Comparison of ENCODE assay signal across 8 cellular contexts in the genomic region with DNA sequence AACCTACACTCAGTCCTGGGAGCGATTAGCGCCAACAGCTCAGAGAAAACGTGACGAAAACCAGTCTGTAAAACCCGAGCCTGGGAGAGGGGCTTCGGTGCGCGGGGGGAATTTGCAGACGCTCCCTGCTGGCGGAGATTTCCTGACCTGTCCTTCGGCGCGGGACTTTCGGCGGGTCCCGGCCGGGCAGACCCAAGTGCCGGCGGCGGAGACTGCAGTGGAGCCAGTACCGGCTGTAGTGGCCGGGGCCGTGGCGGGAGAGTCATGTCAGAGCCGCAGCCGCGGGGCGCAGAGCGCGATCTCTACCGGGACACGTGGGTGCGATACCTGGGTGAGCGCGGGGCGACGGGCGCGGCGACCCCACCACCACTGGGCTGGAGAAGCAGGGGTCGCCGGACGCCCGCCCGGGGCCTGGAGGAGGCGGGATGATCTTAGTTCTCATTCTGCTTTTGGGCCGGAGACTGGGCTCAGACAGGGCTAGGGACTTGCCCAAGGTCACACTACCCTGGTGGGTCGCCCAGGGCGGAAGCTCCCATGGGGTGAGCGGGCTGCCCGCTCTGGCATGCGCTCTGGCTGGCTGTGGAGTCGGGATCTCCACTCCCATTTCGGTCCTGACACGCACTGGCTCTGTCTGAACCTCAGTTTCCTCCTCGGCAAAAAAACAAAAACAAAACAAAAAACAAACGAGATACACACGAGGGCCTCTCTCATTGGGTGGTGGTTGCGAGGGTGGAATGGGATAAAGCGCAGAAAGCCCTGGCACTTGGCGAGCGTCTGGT. TPM values are rescaled to one million over a fixed set of nuclear protein-coding genes. Genes with fewer than 3 reads are reported as not detected.
A peak's percentile ranks its signal among the peaks of the same experiment; 100 is the strongest.
DNase-seq lines count a peak whose midpoint lies in the region; ATAC-seq, FAIRE-seq and TF ChIP-seq lines count a peak whose summit lies in the region.

A gene with protein sequence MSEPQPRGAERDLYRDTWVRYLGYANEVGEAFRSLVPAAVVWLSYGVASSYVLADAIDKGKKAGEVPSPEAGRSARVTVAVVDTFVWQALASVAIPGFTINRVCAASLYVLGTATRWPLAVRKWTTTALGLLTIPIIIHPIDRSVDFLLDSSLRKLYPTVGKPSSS (plus strand): TSS at position 153 of the 779 bp plus-strand sequence. CDS start 112 bp downstream, at position 265.

- peak within 1 kb of the TSS; percentile 99 for H3K4me2 ChIP-seq in GM12878 (ENCODE audit: control insufficient read depth, insufficient read depth)

- ATAC-seq in T-helper 17 cell (peak; percentile 19), GM12878 (peak; percentile 37), sciatic nerve (no peak), GM18909 (IDR thresholded peaks at IDR 0.05; ENCODE audit: poor library complexity, unreplicated experiment) (no peak)

- peaks cover 2% of the 10 kb centered on the region for H3K36me3 Mint-ChIP-seq in T-helper 17 cell (ENCODE audit: low read depth)

- H3K9ac ChIP-seq in ES-I3 (ENCODE audit: low read depth, low read length) (peak within 1 kb of the TSS; percentile 57), GM12878 (ENCODE audit: control insufficient read depth, insufficient read depth, low read length) (peak within 1 kb of the TSS; percentile 85)

- peaks cover 45% of the 10 kb centered on the region for H3K79me2 ChIP-seq in GM12878 (ENCODE audit: control insufficient read depth, insufficient read depth, low read length)

- TF ChIP-seq EP300 in GM12878 (IDR thresholded peaks at IDR 0.05; ENCODE audit: borderline replicate concordance in 1 of 2, control insufficient read depth in 1 of 2, low read depth in 2 of 2, low read length in 2 of 2) = no peak

- H3K27me3 Mint-ChIP-seq in T-helper 17 cell = no peaks in the 10 kb centered on the region

- H3K4me1 Mint-ChIP-seq in T-helper 17 cell = peaks cover 44% of the 10 kb centered on the region

- TF ChIP-seq RAD21 in GM12878 (IDR thresholded peaks at IDR 0.05; ENCODE audit: insufficient read depth, low read depth, low read length) = no peak

- TSS peak; percentile 59 for BruUV-seq in GM12878 (replicated peaks; lab: Mats Ljungman, UMichigan)

- no peaks in the 10 kb centered on the region for H4K20me1 ChIP-seq in GM12878 (ENCODE audit: control insufficient read depth, insufficient read depth)

- SMC1A ChIA-PET in GM12878 (lab: Charles Lee; ENCODE audit: uncharacterized antibody, unreplicated experiment) = interaction anchor here (0.9 to 6.0 kb wide), 7 partner anchors 8 to 138 kb away, joined by 4 to 69 read pairs (median 8); no protein-coding TSS in a partner anchor

- TF ChIP-seq POLR2A in GM12878 (IDR thresholded peaks at IDR 0.05; ENCODE audit: low read depth, low read length) = peak; percentile 72

- no peak for FAIRE-seq in GM12878 (lab: Jason Lieb, UNC)

- H3K4me1 ChIP-seq in ES-I3 (ENCODE audit: insufficient read depth, low read length) (peaks cover 13% of the 10 kb centered on the region), GM12878 (ENCODE audit: control insufficient read depth, insufficient read depth, low read length) (peaks cover 22% of the 10 kb centered on the region), iPS DF 6.9 (ENCODE audit: control insufficient read depth, insufficient read depth, low read length) (peaks cover 5% of the 10 kb centered on the region; the same call in 1 of the 2 replicates)

- CTCF ChIA-PET in GM12878 (lab: Yijun Ruan, JAX) = interaction anchor here (0.7 to 7.5 kb wide), 19 partner anchors 8 to 318 kb away, joined by 3 to 172 read pairs (median 4); partner anchors contain the start of genes CASTOR1 and SEC14L2

- peak within 1 kb of the TSS; percentile 67 for H2AFZ ChIP-seq in GM12878 (ENCODE audit: control insufficient read depth, low read depth, low read length)

- H3K9me3 ChIP-seq in ES-I3 (ENCODE audit: control insufficient read depth, insufficient read depth, low read length) = no peaks in the 10 kb centered on the region
- no peaks in the 10 kb centered on the region for H3K9me3 ChIP-seq in MG63
- H3K9me3 ChIP-seq in T-helper 17 cell (ENCODE audit: control insufficient read depth, low read length, poor library complexity, severe bottlenecking) = no peaks in the 10 kb centered on the region
- no peaks in the 10 kb centered on the region; the same call in 2 of the 3 replicates for H3K9me3 ChIP-seq in GM12878 (replicated peaks; ENCODE audit: control insufficient read depth, insufficient read depth, low read length)
- H3K9me3 ChIP-seq in iPS DF 6.9 (ENCODE audit: control insufficient read depth, insufficient read depth, low read length) = no peaks in the 10 kb centered on the region

- 1% methylated on average over 54 of the region's 62 CpGs for WGBS in GM12878 (ENCODE audit: insufficient coverage, insufficient replicate concordance, low lambda C conversion rate, missing lambda C conversion rate)
- WGBS in iPS DF 6.9 (ENCODE audit: insufficient coverage, insufficient read length) = no CpG with 5 or more reads among the region's 62 CpGs

- 0 out of 6 replicates have a peak, but pooled peaks of 1 of the 3 experiments have one; percentile 1 for TF ChIP-seq CTCF in GM12878 (IDR thresholded peaks at IDR 0.05 in 2 of 3, conservative IDR thresholded peaks at IDR 0.05 in 1 of 3; ENCODE audit: control insufficient read depth in 2 of 3, extremely low read depth in 1 of 3, insufficient read depth in 1 of 3, low read depth in 3 of 3, low read length in 3 of 3)

- H3K27me3 ChIP-seq in MG63 = no peaks in the 10 kb centered on the region
- H3K27me3 ChIP-seq in GM12878 (replicated peaks in 1 of 2; ENCODE audit: control insufficient read depth in 2 of 2, insufficient read depth in 2 of 2, low read length in 1 of 2) = no peaks in the 10 kb centered on the region
- H3K27me3 ChIP-seq in iPS DF 6.9 (ENCODE audit: control insufficient read depth, insufficient read depth, low read length) = no peaks in the 10 kb centered on the region

- peak within 1 kb of the TSS; percentile 97 for H3K27ac Mint-ChIP-seq in T-helper 17 cell

- in situ Hi-C loops in GM12878 (cut with MboI) = no loop called here

- H3K27ac ChIP-seq in GM12878 (ENCODE audit: control insufficient read depth, insufficient read depth) = peak within 1 kb of the TSS; percentile 82
- H3K27ac ChIP-seq in iPS DF 6.9 (ENCODE audit: low read length) = no peak within 1 kb of the TSS

- POLR2A ChIA-PET in GM12878 (lab: Charles Lee) = interaction anchor here (0.5 to 6.4 kb wide), 10 partner anchors 9 to 1334 kb away, joined by 3 to 60 read pairs (median 7); partner anchors contain the start of genes SEC14L2 and TBC1D10A

- H3K4me3 ChIP-seq in MG63 (peak within 1 kb of the TSS; percentile 60), GM12878 (peak within 1 kb of the TSS; percentile 65), iPS DF 6.9 (ENCODE audit: low read length) (peak within 1 kb of the TSS; percentile 84)

- H3K36me3 ChIP-seq in ES-I3 (ENCODE audit: insufficient read depth, low read length) (no peaks in the 10 kb centered on the region), MG63 (peaks cover 19% of the 10 kb centered on the region), GM12878 (ENCODE audit: control insufficient read depth in 2 of 2, insufficient read depth in 2 of 2, low read length in 1 of 2) (peaks cover 3 to 14% of the 10 kb centered on the region in 2 experiments; a peak in 2 of 4 replicates), iPS DF 6.9 (ENCODE audit: control insufficient read depth, insufficient read depth, low read length) (peaks cover 7% of the 10 kb centered on the region; the same call in 1 of the 2 replicates)

- DNase-seq in MG63 (peak; percentile 72), T-helper 17 cell (peak; percentile 39 to 45 (median 45)), GM12878 (ENCODE audit: low read depth, low spot score) (no peak), iPS DF 6.9 (ENCODE audit: low read depth, low spot score) (no peak), sciatic nerve (ENCODE audit: low spot score) (peak; percentile 74), epidermal melanocyte (ENCODE audit: insufficient read length, low spot score) (no peak)

- peak within 1 kb of the TSS; percentile 95 for H3K4me3 Mint-ChIP-seq in T-helper 17 cell

- RAD21 ChIA-PET in GM12878 (lab: Charles Lee; ENCODE audit: unreplicated experiment) = interaction anchor here (2.9 to 7.3 kb wide), 4 partner anchors 19 to 137 kb away, joined by 13 to 137 read pairs (median 38); partner anchors contain the start of genes CASTOR1, RNF215, SEC14L2 and TBC1D10A

- intact Hi-C loops in GM12878 (cut with micrococcal nuclease; ENCODE audit: unreplicated experiment) (loop anchor here (2.0 kb wide), 1 partner anchor 137 kb away; the partner anchor contains the start of gene CASTOR1), sciatic nerve (cut with DNase I) (no loop called here)

TF ChIP-seq in GM12878, 131 proteins besides CTCF, POLR2A, EP300 and RAD21 (continues in another document):
- TF ChIP-seq YY1 (IDR thresholded peaks at IDR 0.05; ENCODE audit: low read depth, low read length) (peak; percentile 44; the same call in 1 of the 2 replicates), CBX5 (IDR thresholded peaks at IDR 0.05; ENCODE audit: low read depth) (no peak), ZNF217 (IDR thresholded peaks at IDR 0.05) (no peak), POLR2AphosphoS2 (IDR thresholded peaks at IDR 0.05; ENCODE audit: low read depth, low read length) (no peak)

RNA-seq across cellular contexts. Expression of the gene that starts here (rescaled TPM):
- 25.3 and 35.5 TPM in 2 replicates for total RNA-seq in MG63 (2014; rRNA removed; shearing (Covaris generic); ENCODE audit: low replicate concordance)
- total RNA-seq in T-helper 17 cell = 10 to 100 TPM; 54.3 to 69.4 TPM
- total RNA-seq in GM12878 (2013; cell fraction: nucleolus; rRNA removed) = 28.0 and 30.4 TPM in 2 replicates
- 68.0 and 85.5 TPM in 2 replicates for total RNA-seq in GM12878 (2014; rRNA removed)
- 42.5 and 44.8 TPM in 2 replicates for total RNA-seq in GM12878 (2014; rRNA removed; fragmentation: Illumina TruSeq; extraction: Trizol)
- total RNA-seq in GM12878 (2021) = 54.9 and 59.0 TPM in 2 replicates
- polyA plus RNA-seq in GM12878 (2011; ENCODE audit: low read depth) = 23.2 TPM
- polyA plus RNA-seq in GM12878 (2011; rRNA removed) = 34.9 and 64.6 TPM in 2 replicates
- polyA plus RNA-seq in GM12878 (2011; cell fraction: cytosol; rRNA removed) = 112 and 150 TPM in 2 replicates
- 82.2 and 105 TPM in 2 replicates for polyA plus RNA-seq in GM12878 (2011; cell fraction: nucleus; rRNA removed)
- polyA plus RNA-seq in GM12878 (2012) = 54.1 and 72.4 TPM in 2 replicates
- polyA plus RNA-seq in GM12878 (2014; fragmentation: Illumina TruSeq; extraction: Trizol) = 23.1 and 30.2 TPM in 2 replicates
- polyA plus RNA-seq in GM12878 (2014; fragmentation: Nextera tagmentation; extraction: Ambion mirVana) = 10 to 100 TPM; 20.5 to 46.6 TPM
- polyA plus RNA-seq in GM12878 (2014; rRNA removed) = 65.8 and 70.7 TPM in 2 replicates
- 100 to 1,000 TPM; 118 to 133 TPM for polyA plus RNA-seq in GM12878 (2016; fragmentation: Nextera tagmentation; extraction: Ambion mirVana)
- 33.0 and 68.3 TPM in 2 replicates for polyA minus RNA-seq in GM12878 (2011; rRNA and poly(A)+ RNA removed)
- 17.1 and 25.4 TPM in 2 replicates for polyA minus RNA-seq in GM12878 (2011; cell fraction: cytosol; rRNA and poly(A)+ RNA removed)
- polyA minus RNA-seq in GM12878 (2011; cell fraction: nucleus; rRNA and poly(A)+ RNA removed) = 39.0 and 44.7 TPM in 2 replicates
- total RNA-seq in sciatic nerve = 3.6 TPM

Comparison
In these comparisons a context has a peak if more than half of its experiments do, and no peak if none do; other contexts are left out.
1. DNase-seq: peak in MG63 (single experiment), T-helper 17 cell (3 of 3) and sciatic nerve (single experiment); none in GM12878 (single experiment), iPS DF 6.9 (single experiment) and epidermal melanocyte (single experiment).
2. ATAC-seq: peak in T-helper 17 cell (single experiment) and GM12878 (single experiment); none in sciatic nerve (single experiment) and GM18909 (single experiment).
3. Peak in every context shown above with its lines, with median percentiles within 50 percentile points of each other: H3K4me3 ChIP-seq.